8 cellular contexts compared by ENCODE assay signal in the genomic region with DNA sequence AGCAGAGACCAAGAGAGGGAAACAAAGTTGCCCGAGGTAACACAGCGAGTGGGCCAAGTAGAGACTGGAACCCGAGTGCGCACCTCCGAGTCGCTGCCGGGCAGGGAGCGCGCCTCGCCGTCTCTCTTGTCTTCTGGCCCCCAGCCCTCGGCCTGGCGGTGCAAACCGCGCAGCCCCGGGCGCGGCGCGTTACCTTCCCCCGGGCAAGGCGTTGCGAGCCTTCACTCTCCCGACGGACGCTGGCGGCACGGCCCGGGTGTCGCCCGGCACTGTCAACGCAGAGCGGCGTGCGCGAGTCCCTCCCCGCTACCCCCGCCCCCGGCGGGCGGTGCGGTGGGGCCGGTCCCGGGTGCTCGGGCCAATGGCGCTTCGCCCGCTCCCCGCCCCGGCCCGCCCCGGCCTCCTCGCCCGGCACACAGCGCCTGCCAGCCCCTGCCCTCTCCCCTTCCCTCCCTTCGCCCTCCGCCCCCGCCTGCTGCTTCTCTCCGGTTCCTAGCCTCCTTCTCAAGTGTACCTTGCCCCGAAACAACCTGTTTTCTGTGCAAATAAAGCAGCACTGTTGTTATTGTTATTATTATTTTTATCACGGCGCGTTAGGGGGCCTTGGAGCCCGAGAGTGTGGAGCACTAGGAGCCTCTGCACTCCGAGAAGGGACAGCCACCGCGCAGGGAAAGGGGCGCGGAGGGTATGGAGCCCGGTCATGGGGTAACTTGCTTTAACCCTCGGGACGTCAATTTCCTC. TPM values are rescaled to one million over a fixed set of nuclear protein-coding genes. Genes with fewer than 3 reads are reported as not detected.
DNase-seq lines count a peak whose midpoint lies in the region; ATAC-seq, FAIRE-seq and TF ChIP-seq lines count a peak whose summit lies in the region.

A gene with protein sequence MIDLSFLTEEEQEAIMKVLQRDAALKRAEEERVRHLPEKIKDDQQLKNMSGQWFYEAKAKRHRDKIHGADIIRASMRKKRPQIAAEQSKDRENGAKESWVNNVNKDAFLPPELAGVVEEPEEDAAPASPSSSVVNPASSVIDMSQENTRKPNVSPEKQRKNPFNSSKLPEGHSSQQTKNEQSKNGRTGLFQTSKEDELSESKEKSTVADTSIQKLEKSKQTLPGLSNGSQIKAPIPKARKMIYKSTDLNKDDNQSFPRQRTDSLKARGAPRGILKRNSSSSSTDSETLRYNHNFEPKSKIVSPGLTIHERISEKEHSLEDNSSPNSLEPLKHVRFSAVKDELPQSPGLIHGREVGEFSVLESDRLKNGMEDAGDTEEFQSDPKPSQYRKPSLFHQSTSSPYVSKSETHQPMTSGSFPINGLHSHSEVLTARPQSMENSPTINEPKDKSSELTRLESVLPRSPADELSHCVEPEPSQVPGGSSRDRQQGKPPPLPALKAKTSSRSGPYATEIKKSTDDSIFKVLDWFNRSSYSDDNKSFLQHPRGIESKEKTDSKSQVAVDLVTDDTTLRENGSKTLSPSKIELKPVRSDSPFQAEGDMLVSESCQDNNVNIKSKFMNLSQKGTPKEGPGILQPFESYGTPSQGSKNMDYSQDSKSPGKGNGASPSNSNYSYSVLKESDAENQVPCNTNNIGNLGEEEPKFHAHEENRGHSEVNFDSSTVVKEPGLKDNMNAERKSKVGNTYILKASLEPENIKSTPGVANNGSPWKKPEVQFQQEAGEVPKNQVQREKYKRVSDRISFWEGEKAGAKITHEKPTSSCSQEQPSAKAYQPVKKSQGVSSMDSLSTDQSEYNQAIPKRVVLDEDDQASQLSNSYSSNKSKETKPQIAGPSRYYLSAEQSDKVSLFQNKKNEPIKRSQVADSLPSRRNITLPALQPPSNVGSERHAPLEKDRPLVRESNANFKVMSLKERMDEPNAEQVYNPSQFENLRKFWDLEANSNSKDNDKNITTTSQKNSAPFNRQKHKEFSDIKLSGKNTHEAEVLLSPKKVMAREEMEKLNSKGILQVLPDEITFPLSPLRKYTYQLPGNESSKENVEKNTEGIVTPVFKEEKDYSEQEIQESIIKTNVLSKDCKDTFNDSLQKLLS (N-terminal part only) (minus strand): TSS at position 271 of the 741 bp plus-strand sequence. CDS start 53,416 bp downstream, outside the sequence.

- DNase-seq in NCI-H1417 (lab: John Stamatoyannopoulos, UW) (peak; percentile 58 to 89 (median 81)), cardiac fibroblast (ENCODE audit: low read depth in 2 of 2) (peak; percentile 16 to 31), keratinocyte (ENCODE audit: low read depth, low spot score) (no peak), NCI-H128 (lab: John Stamatoyannopoulos, UW; ENCODE audit: unreplicated experiment) (no peak)
- peak; percentile 60 for DNase-seq in activated CD4-positive, CD25-positive, alpha-beta regulatory T cell treated with anti-CD3 and anti-CD28 coated beads, Interleukin-2, amount 50 U/mL, for 16 hours (ENCODE audit: low read depth, low spot score)
- peak; percentile 72 for DNase-seq in stimulated activated CD4-positive, alpha-beta T cell treated with anti-CD3 and anti-CD28 coated beads, Interleukin-12 subunit alpha, Interleukin-12 subunit beta, amount 100 ng/mL, for 4 hours

- H3K4me3 ChIP-seq in cardiac fibroblast (replicated peaks in 1 of 2; ENCODE audit: low read depth in 2 of 2, low read length in 2 of 2) (peak within 1 kb of the TSS; percentile 41 to 58), keratinocyte (ENCODE audit: control insufficient read depth in 2 of 3, extremely low read depth in 1 of 3, insufficient read depth in 2 of 3, low read depth in 1 of 3, low read length in 3 of 3) (peak within 1 kb of the TSS; percentile 45 to 77 (median 64))

- no peaks in the 10 kb centered on the region for H3K9me3 ChIP-seq in keratinocyte (ENCODE audit: control insufficient read depth, low read depth, low read length)

- H2AFZ ChIP-seq in keratinocyte (ENCODE audit: control insufficient read depth, low read length), result peak within 1 kb of the TSS; percentile 85

- dilution Hi-C loops in keratinocyte (cut with MboI; ENCODE audit: extremely low pct_ligation_motif_present, low sequenced_read_pairs), result no loop called here

- H3K4me1 ChIP-seq in keratinocyte (ENCODE audit: control insufficient read depth, extremely low read depth, insufficient read depth, low read length), result peaks cover 33% of the 10 kb centered on the region

- H3K4me2 ChIP-seq in keratinocyte (ENCODE audit: control insufficient read depth, extremely low read depth, insufficient read depth, low read depth, low read length), result peak within 1 kb of the TSS; percentile 87

- H3K36me3 ChIP-seq in keratinocyte (ENCODE audit: control insufficient read depth in 2 of 2, extremely low read depth in 1 of 2, insufficient read depth in 2 of 2, low read length in 2 of 2), result no peaks in the 10 kb centered on the region

- H3K9me1 ChIP-seq in keratinocyte (ENCODE audit: control insufficient read depth, extremely low read depth, insufficient read depth, low read length), result no peaks in the 10 kb centered on the region

- no peaks in the 10 kb centered on the region for H3K79me2 ChIP-seq in keratinocyte (ENCODE audit: control insufficient read depth, insufficient read depth, low read length)

- TF ChIP-seq CTCF in cardiac fibroblast (IDR thresholded peaks at IDR 0.05; ENCODE audit: low read depth, low read length), result no peak
- TF ChIP-seq CTCF in keratinocyte (optimal IDR thresholded peaks at IDR 0.05 in 1 of 3, IDR thresholded peaks at IDR 0.05 in 1 of 3, conservative IDR thresholded peaks at IDR 0.05 in 1 of 3; ENCODE audit: extremely low read depth in 1 of 3, insufficient read depth in 2 of 3, low read length in 3 of 3), result peak in 1 of 3 experiments; percentile 42

- no peak for FAIRE-seq in keratinocyte (lab: Jason Lieb, UNC)

- no peaks in the 10 kb centered on the region for H4K20me1 ChIP-seq in keratinocyte (ENCODE audit: control insufficient read depth, extremely low read depth, insufficient read depth, low read length)

- H3K9ac ChIP-seq in keratinocyte (ENCODE audit: control insufficient read depth, extremely low read depth, insufficient read depth, low read length), result peak within 1 kb of the TSS; percentile 51

- H3K27me3 ChIP-seq in keratinocyte (ENCODE audit: control insufficient read depth, extremely low read depth, insufficient read depth, low read length), result no peaks in the 10 kb centered on the region

- peak; percentile 91 for ATAC-seq in GM18498 (IDR thresholded peaks at IDR 0.05; ENCODE audit: unreplicated experiment)
- peak; percentile 86 for ATAC-seq in HG02571 (IDR thresholded peaks at IDR 0.05; ENCODE audit: unreplicated experiment)

- no peak within 1 kb of the TSS for H3K27ac ChIP-seq in keratinocyte (ENCODE audit: control insufficient read depth, insufficient read depth, low read length)

RNA-seq across cellular contexts. Expression of the gene that starts here (rescaled TPM):
- 1.3 to 3.1 TPM (median 1.4 TPM) in 3 replicates for polyA plus RNA-seq in keratinocyte
- 13.9 TPM for polyA plus RNA-seq in keratinocyte (2011; ENCODE audit: low read depth)
- polyA plus RNA-seq in keratinocyte (2011; cell fraction: cytosol; rRNA removed), result 0.68 and 1.8 TPM in 2 replicates
- polyA plus RNA-seq in keratinocyte (2011; cell fraction: nucleus; rRNA removed), result 6.2 and 11.0 TPM in 2 replicates
- polyA plus RNA-seq in keratinocyte (2012; ENCODE audit: low replicate concordance), result 1.0 and 8.3 TPM in 2 replicates
- polyA minus RNA-seq in keratinocyte, result 1.2 to 3.0 TPM (median 1.9 TPM) in 3 replicates
- not detected for polyA minus RNA-seq in keratinocyte (2011; cell fraction: cytosol; rRNA and poly(A)+ RNA removed)
- 3.9 and 7.0 TPM in 2 replicates for polyA minus RNA-seq in keratinocyte (2011; cell fraction: nucleus; rRNA and poly(A)+ RNA removed)

Comparison
In these comparisons a context has a peak if more than half of its experiments do, and no peak if none do; other contexts are left out.
1. DNase-seq: peak in NCI-H1417 (3 of 3), activated CD4-positive, CD25-positive, alpha-beta regulatory T cell treated with anti-CD3 and anti-CD28 coated beads, Interleukin-2, amount 50 U/mL, for 16 hours (single experiment), cardiac fibroblast (2 of 2) and stimulated activated CD4-positive, alpha-beta T cell treated with anti-CD3 and anti-CD28 coated beads, Interleukin-12 subunit alpha, Interleukin-12 subunit beta, amount 100 ng/mL, for 4 hours (single experiment); none in keratinocyte (single experiment) and NCI-H128 (single experiment).